ENCODE assay signal across 17 cellular contexts in the genomic region with DNA sequence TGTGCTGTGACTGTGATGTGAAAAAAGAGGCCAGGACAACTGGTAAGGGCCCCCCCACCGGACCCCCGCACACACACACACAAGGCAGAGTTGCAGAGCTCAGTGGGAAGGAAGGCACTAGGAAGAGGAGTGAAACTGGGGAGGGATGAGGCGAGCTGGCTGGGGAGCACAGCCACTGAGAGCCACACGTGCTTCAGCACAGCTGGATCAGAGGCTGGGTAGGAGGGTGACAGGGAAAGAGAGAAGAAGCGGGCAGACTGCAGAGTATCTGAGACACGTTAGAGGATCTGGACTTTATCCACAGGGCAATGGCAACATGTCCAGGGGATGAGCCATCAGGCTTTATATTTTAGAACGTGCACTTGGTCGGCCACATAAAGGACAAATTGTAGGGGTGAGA. TPM values are rescaled to one million over a fixed set of nuclear protein-coding genes. Genes with fewer than 3 reads are reported as not detected.
DNase-seq lines count a peak whose midpoint lies in the region; ATAC-seq, FAIRE-seq and TF ChIP-seq lines count a peak whose summit lies in the region.
"Had no signal": no experiment of that assay in that cellular context is flagged by ENCODE, and none has a peak within 500 bp of the region (broad histone marks: within the 10 kb centered on the region; RNA-seq: fewer than 3 reads in every experiment).

No MANE protein-coding gene starts in this region.

- H4K20me1 ChIP-seq in H9 (ENCODE audit: control insufficient read depth, insufficient read depth, insufficient read length) (no peaks in the 10 kb centered on the region), H1 (replicated peaks in 1 of 2; ENCODE audit: control insufficient read depth in 1 of 2, insufficient read depth in 2 of 2, low read length in 2 of 2) (no peaks in the 10 kb centered on the region)

- no peak overlapping the region for H3K56ac ChIP-seq in H9 (ENCODE audit: insufficient read length, low read depth, low read length)
- H3K56ac ChIP-seq in H1 (replicated peaks; ENCODE audit: insufficient read length, low read depth, low read length): no peak overlapping the region

- no peaks in the 10 kb centered on the region for H3K9me3 ChIP-seq in H9 (ENCODE audit: control insufficient read depth, low read depth, low read length)
- no peaks in the 10 kb centered on the region for H3K9me3 ChIP-seq in H1 (ENCODE audit: insufficient read depth in 2 of 2, low read depth in 1 of 2, low read length in 1 of 2)
- H3K9me3 ChIP-seq: A549; BLaER1 treated with 17β-estradiol and CSF1 and Interleukin-3, amounts not matched to agents 10 nM and 100 nM had no signal

- H4K91ac ChIP-seq in H9 (ENCODE audit: insufficient read length, low read depth, low read length): no peak overlapping the region
- H4K91ac ChIP-seq in H1 (replicated peaks; ENCODE audit: insufficient read length, low read length): no peak overlapping the region

- H2BK5ac ChIP-seq in H9 (ENCODE audit: insufficient read length, low read length) (no peak overlapping the region), H1 (ENCODE audit: low read depth, low read length) (no peak overlapping the region)

- H3K4me3 ChIP-seq in H1 (ENCODE audit: extremely low read depth in 1 of 4, insufficient read depth in 2 of 4, low read depth in 3 of 4, low read length in 4 of 4): no peak overlapping the region
- H3K4me3 ChIP-seq: A549; BLaER1 treated with 17β-estradiol and CSF1 and Interleukin-3, amounts not matched to agents 10 nM and 100 nM had no signal

- H3K79me2 ChIP-seq in H9 (ENCODE audit: insufficient read depth, low read length) (no peaks in the 10 kb centered on the region), H1 (ENCODE audit: control insufficient read depth in 1 of 2, insufficient read depth in 2 of 2, low read length in 2 of 2) (no peaks in the 10 kb centered on the region)

- no peak for FAIRE-seq in H1 (lab: Jason Lieb, UNC)
- FAIRE-seq: A549 had no signal

- no peak overlapping the region for H2AK5ac ChIP-seq in H9 (ENCODE audit: insufficient read length, low read length)
- H2AK5ac ChIP-seq in H1 (ENCODE audit: low read depth, low read length): no peak overlapping the region

- ATAC-seq in activated T-cell treated with anti-CD3 and anti-CD28 coated beads, Interleukin-2, amount 50 U/mL, for 72 hours (replicated peaks in 1 of 2): no peak
- no peak for ATAC-seq in naive thymus-derived CD8-positive, alpha-beta T cell
- ATAC-seq: A549 had no signal

- no peak overlapping the region for H2BK12ac ChIP-seq in H9 (ENCODE audit: insufficient read length, low read depth, low read length)
- H2BK12ac ChIP-seq in H1 (ENCODE audit: low read depth, low read length): no peak overlapping the region; the same call in 1 of the 2 replicates

- H3K18ac ChIP-seq in H9 (ENCODE audit: insufficient read length, low read depth, low read length): no peak overlapping the region
- no peak overlapping the region for H3K18ac ChIP-seq in H1 (ENCODE audit: extremely low read depth, low read length)

- H3K9me3 Mint-ChIP-seq in activated T-cell treated with anti-CD3 and anti-CD28 coated beads, Interleukin-2, amount 50 U/mL, for 72 hours: no peaks in the 10 kb centered on the region
- no peaks in the 10 kb centered on the region for H3K9me3 Mint-ChIP-seq in H9
- H3K9me3 Mint-ChIP-seq in naive thymus-derived CD8-positive, alpha-beta T cell: no peaks in the 10 kb centered on the region

- no peak for TF ChIP-seq CTCF in H9 (conservative IDR thresholded peaks at IDR 0.05)
- no peak for TF ChIP-seq CTCF in H1 (IDR thresholded peaks at IDR 0.05; ENCODE audit: control extremely low read depth in 1 of 3, insufficient read depth in 1 of 3, low read depth in 1 of 3, low read length in 3 of 3)

- peaks cover 0 to 13% (median 1%) of the 10 kb centered on the region in 4 experiments; a peak in 4 of 8 replicates for H3K36me3 ChIP-seq in H1 (ENCODE audit: control insufficient read depth in 2 of 4, insufficient read depth in 4 of 4, low read length in 3 of 4)

- POLR2A ChIA-PET in H1 (lab: Charles Lee; ENCODE audit: partially characterized antibody): interaction anchor here (1.2 to 2.3 kb wide), 2 partner anchors 18 to 39 kb away, joined by 4 to 7 read pairs; no protein-coding TSS in a partner anchor
- POLR2A ChIA-PET in naive thymus-derived CD8-positive, alpha-beta T cell (lab: Charles Lee): interaction anchor here (0.6 kb wide), 1 partner anchor 13 kb away, joined by 3 read pairs; no protein-coding TSS in a partner anchor

- H3K4ac ChIP-seq in H9 (ENCODE audit: low read depth, low read length) (no peak overlapping the region), H1 (replicated peaks; ENCODE audit: insufficient read length, low read depth, low read length) (no peak overlapping the region)

- no CpG with 5 or more reads among the region's 8 CpGs for WGBS in H9 (ENCODE audit: extremely low coverage, insufficient read length, low lambda C conversion rate)
- 93% methylated on average over 8 of the region's 8 CpGs; no CpG with 5 or more reads in 1 of the 2 experiments for WGBS in H1 (ENCODE audit: extremely low coverage in 1 of 2, insufficient coverage in 1 of 2, insufficient read length in 1 of 2, insufficient replicate concordance in 2 of 2, low coverage in 1 of 2, low lambda C conversion rate in 2 of 2, missing lambda C conversion rate in 1 of 2), 2 experiments

- peak overlapping the region; percentile 3 for H3K27ac Mint-ChIP-seq in activated T-cell treated with anti-CD3 and anti-CD28 coated beads, Interleukin-2, amount 50 U/mL, for 72 hours
- H3K27ac Mint-ChIP-seq in H9: peak overlapping the region; percentile 8 to 32 (median 19); a peak in 5 of 7 replicates
- peak overlapping the region in 5 of 10 donors; percentile 34 to 72 (median 61) for H3K27ac Mint-ChIP-seq in naive thymus-derived CD8-positive, alpha-beta T cell

- H2AFZ ChIP-seq in H9 (ENCODE audit: low read length) (no peak overlapping the region), H1 (ENCODE audit: low read length) (no peak overlapping the region)

- H3K27me3 Mint-ChIP-seq in activated T-cell treated with anti-CD3 and anti-CD28 coated beads, Interleukin-2, amount 50 U/mL, for 72 hours (ENCODE audit: low read depth): no peaks in the 10 kb centered on the region
- H3K27me3 Mint-ChIP-seq in H9 (ENCODE audit: low read depth): no peaks in the 10 kb centered on the region
- H3K27me3 Mint-ChIP-seq in naive thymus-derived CD8-positive, alpha-beta T cell: no peaks in the 10 kb centered on the region

- H3K14ac ChIP-seq in H9 (ENCODE audit: insufficient read depth, low read length): no peak overlapping the region; the same call in 1 of the 2 replicates
- H3K14ac ChIP-seq in H1 (ENCODE audit: insufficient read length): no peak overlapping the region

- H3K23me2 ChIP-seq in H9 (ENCODE audit: insufficient read length, low read depth, low read length, poor library complexity, severe bottlenecking): no peaks in the 10 kb centered on the region
- no peaks in the 10 kb centered on the region for H3K23me2 ChIP-seq in H1 (ENCODE audit: low read depth, low read length)

- H3K79me1 ChIP-seq in H9 (ENCODE audit: insufficient read depth, low read depth, low read length, poor library complexity, severe bottlenecking) (no peaks in the 10 kb centered on the region), H1 (ENCODE audit: low read depth, low read length) (no peaks in the 10 kb centered on the region)

- H3K4me1 Mint-ChIP-seq in activated T-cell treated with anti-CD3 and anti-CD28 coated beads, Interleukin-2, amount 50 U/mL, for 72 hours (ENCODE audit: low read depth): no peaks in the 10 kb centered on the region
- H3K4me1 Mint-ChIP-seq in H9: peaks cover 6 to 21% of the 10 kb centered on the region in 2 experiments
- peaks cover 0 to 8% (median 0%) of the 10 kb centered on the region in 4 donors for H3K4me1 Mint-ChIP-seq in naive thymus-derived CD8-positive, alpha-beta T cell

- H2BK120ac ChIP-seq in H9 (ENCODE audit: low read depth, low read length, poor library complexity, severe bottlenecking) (no peak overlapping the region), H1 (replicated peaks; ENCODE audit: low read depth, low read length) (no peak overlapping the region)

- H3K4me2 ChIP-seq in H9 (ENCODE audit: insufficient read depth, insufficient read length, low read length): no peak overlapping the region
- H3K4me2 ChIP-seq in H1 (ENCODE audit: insufficient read depth in 1 of 2, low read depth in 2 of 2, low read length in 2 of 2): no peak overlapping the region
- H3K4me2 ChIP-seq: A549; BLaER1 treated with 17β-estradiol and CSF1 and Interleukin-3, amounts not matched to agents 10 nM and 100 nM had no signal

- no peak for TF ChIP-seq POLR2A in H1 (IDR thresholded peaks at IDR 0.05; ENCODE audit: control extremely low read depth in 1 of 2, low read depth in 2 of 2, low read length in 2 of 2)

- H3K27me3 ChIP-seq in H9 (ENCODE audit: insufficient read depth, low read length): no peaks in the 10 kb centered on the region
- no peaks in the 10 kb centered on the region for H3K27me3 ChIP-seq in H1 (replicated peaks in 1 of 4; ENCODE audit: control insufficient read depth in 3 of 4, extremely low read depth in 1 of 4, insufficient read depth in 3 of 4, low read length in 3 of 4)
- H3K27me3 ChIP-seq: BLaER1 treated with 17β-estradiol and CSF1 and Interleukin-3, amounts not matched to agents 10 nM and 100 nM had no signal

- no peak overlapping the region for H3K23ac ChIP-seq in H9 (ENCODE audit: insufficient read length, low read depth, low read length)
- H3K23ac ChIP-seq in H1 (ENCODE audit: insufficient read length): no peak overlapping the region

- CTCF ChIA-PET in H1 (lab: Charles Lee; ENCODE audit: partially characterized antibody): interaction anchor here (0.9 to 1.6 kb wide), 2 partner anchors 9 to 74 kb away, joined by 3 to 5 read pairs; no protein-coding TSS in a partner anchor

- no peak for TF ChIP-seq RAD21 in H1 (IDR thresholded peaks at IDR 0.05 in 1 of 2, conservative IDR thresholded peaks at IDR 0.05 in 1 of 2; ENCODE audit: low read depth in 2 of 2, low read length in 2 of 2)

- H4K5ac ChIP-seq in H9 (ENCODE audit: insufficient read length, low read depth, low read length) (no peak overlapping the region), H1 (ENCODE audit: insufficient read length, low read depth, low read length) (no peak overlapping the region)

- H2BK15ac ChIP-seq in H9 (ENCODE audit: low read depth, low read length): no peak overlapping the region
- H2BK15ac ChIP-seq in H1 (ENCODE audit: low read length): no peak overlapping the region

- H3T11ph ChIP-seq in H9 (ENCODE audit: low read length): no peak overlapping the region

- H3K9ac ChIP-seq in H9 (ENCODE audit: extremely low read depth, insufficient read length, low read length) (no peak overlapping the region), H1 (replicated peaks in 1 of 4; ENCODE audit: extremely low read depth in 1 of 4, low read depth in 3 of 4, low read length in 3 of 4) (no peak overlapping the region)
- H3K9ac ChIP-seq: BLaER1 treated with 17β-estradiol and CSF1 and Interleukin-3, amounts not matched to agents 10 nM and 100 nM had no signal

- H3K4me3 Mint-ChIP-seq in activated T-cell treated with anti-CD3 and anti-CD28 coated beads, Interleukin-2, amount 50 U/mL, for 72 hours: no peak overlapping the region
- no peak overlapping the region for H3K4me3 Mint-ChIP-seq in H9
- no peak overlapping the region for H3K4me3 Mint-ChIP-seq in naive thymus-derived CD8-positive, alpha-beta T cell

- H3K36me3 Mint-ChIP-seq in activated T-cell treated with anti-CD3 and anti-CD28 coated beads, Interleukin-2, amount 50 U/mL, for 72 hours (ENCODE audit: insufficient read depth in 2 of 2): peaks cover 2 to 4% of the 10 kb centered on the region in 2 donors
- peaks cover 8 to 22% (median 19%) of the 10 kb centered on the region in 3 experiments; a peak in 5 of 7 replicates for H3K36me3 Mint-ChIP-seq in H9 (ENCODE audit: insufficient read depth in 1 of 3, low read depth in 3 of 3)
- H3K36me3 Mint-ChIP-seq in naive thymus-derived CD8-positive, alpha-beta T cell: peaks cover 0 to 57% (median 4%) of the 10 kb centered on the region in 3 donors

- H2BK20ac ChIP-seq in H9 (ENCODE audit: low read depth, low read length, poor library complexity, severe bottlenecking) (no peak overlapping the region), H1 (ENCODE audit: low read length) (no peak overlapping the region)

- no peak for TF ChIP-seq EP300 in H1 (IDR thresholded peaks at IDR 0.05; ENCODE audit: borderline replicate concordance in 1 of 2, low read depth in 2 of 2, low read length in 2 of 2)

- H3K27ac ChIP-seq in H9 (ENCODE audit: insufficient read length, low read depth, low read length) (no peak overlapping the region), H1 (ENCODE audit: low read depth, low read length) (no peak overlapping the region)
- H3K27ac ChIP-seq: BLaER1 treated with 17β-estradiol and CSF1 and Interleukin-3, amounts not matched to agents 10 nM and 100 nM had no signal

- DNase-seq in activated T-cell treated with anti-CD3 and anti-CD28 coated beads, Interleukin-2, amount 50 U/mL, for 72 hours: no peak
- no peak for DNase-seq in activated T-cell treated with anti-CD3 and anti-CD28 coated beads, Interleukin-2, amount 50 U/mL, for 48 hours
- no peak for DNase-seq in H9
- DNase-seq in H1 (ENCODE audit: low read depth in 1 of 2, low spot score in 2 of 2): no peak
- peak; percentile 47 for DNase-seq in pons (ENCODE audit: low spot score)
- DNase-seq in iPS-NIHi11 (ENCODE audit: low spot score): no peak
- DNase-seq in naive thymus-derived CD8-positive, alpha-beta T cell: no peak
- DNase-seq: DMS79 treated with DMSO at 0.1 percent for 48 hours, KBM-7, NCI-H1436, NCI-H2029 treated with DMSO at 0.1 percent for 48 hours, NCI-H2171 treated with DMSO at 0.1 percent for 48 hours, NCI-H748 treated with DMSO at 0.1 percent for 48 hours, OCI-M1, RPMI8226 had no signal

- 0 out of 2 replicates have a peak, but pooled peaks cover 3% of the 10 kb centered on the region for H3K4me1 ChIP-seq in H9 (ENCODE audit: insufficient read depth, low read length)
- no peaks in the 10 kb centered on the region for H3K4me1 ChIP-seq in H1 (replicated peaks in 1 of 4; ENCODE audit: control insufficient read depth in 3 of 4, insufficient read depth in 4 of 4, low read length in 3 of 4)
- H3K4me1 ChIP-seq: A549; BLaER1 treated with 17β-estradiol and CSF1 and Interleukin-3, amounts not matched to agents 10 nM and 100 nM had no signal

- H4K8ac ChIP-seq in H9 (replicated peaks; ENCODE audit: insufficient read length, low read depth, low read length): no peak overlapping the region
- H4K8ac ChIP-seq in H1 (ENCODE audit: extremely low read depth, insufficient read depth, low read length): peak overlapping the region; percentile 73; the same call in 1 of the 2 replicates

RNA-seq across cellular contexts. Expression of a gene that starts 38.0 kb away (rescaled TPM):
- total RNA-seq in activated T-cell treated with anti-CD3 and anti-CD28 coated beads, Interleukin-2, amount 50 U/mL, for 72 hours: 100 to 1,000 TPM; 252 to 274 TPM
- total RNA-seq in H9 (2021): 650 and 676 TPM in 2 replicates
- total RNA-seq in H1 (2021; fragmentation: NEBNext Ultra II Directional; extraction: Animal tissue kit (Norgen Biotek cat#: 25700)): 975 and 986 TPM in 2 replicates
- polyA plus RNA-seq in H1 (2011; rRNA removed): 418 and 649 TPM in 2 replicates
- 449 TPM for polyA plus RNA-seq in H1 (2011; cell fraction: cytosol; rRNA removed)
- 987 TPM for polyA plus RNA-seq in H1 (2011; cell fraction: nucleus; rRNA removed)
- 570 to 1,148 TPM (median 1,049 TPM) in 4 replicates for polyA plus RNA-seq in H1 (2012, experiment 1 of 2)
- polyA plus RNA-seq in H1 (2012, experiment 2 of 2): 841 TPM
- 760 TPM for polyA plus RNA-seq in H1 (2013, experiment 1 of 2)
- 785 TPM for polyA plus RNA-seq in H1 (2013, experiment 2 of 2)
- polyA minus RNA-seq in H1 (2011; rRNA and poly(A)+ RNA removed): 353 and 390 TPM in 2 replicates
- 430 TPM for polyA minus RNA-seq in H1 (2011; cell fraction: cytosol; rRNA and poly(A)+ RNA removed)
- 346 TPM for polyA minus RNA-seq in H1 (2011; cell fraction: nucleus; rRNA and poly(A)+ RNA removed)
- 10 to 100 TPM; 93.9 to 97.0 TPM for total RNA-seq in naive thymus-derived CD8-positive, alpha-beta T cell
- polyA plus RNA-seq in naive thymus-derived CD8-positive, alpha-beta T cell: 10 to 100 TPM; 51.1 to 73.1 (median 69.7) TPM

RNA-seq across cellular contexts. Expression of a gene that starts 53.5 kb away (rescaled TPM):
- total RNA-seq in activated T-cell treated with anti-CD3 and anti-CD28 coated beads, Interleukin-2, amount 50 U/mL, for 72 hours: 10 to 100 TPM; 47.1 to 51.3 TPM
- total RNA-seq in H9 (2021): 17.2 and 17.8 TPM in 2 replicates
- 15.1 and 15.9 TPM in 2 replicates for total RNA-seq in H1 (2021; fragmentation: NEBNext Ultra II Directional; extraction: Animal tissue kit (Norgen Biotek cat#: 25700))
- polyA plus RNA-seq in H1 (2011; rRNA removed): 12.9 and 13.2 TPM in 2 replicates
- polyA plus RNA-seq in H1 (2011; cell fraction: cytosol; rRNA removed): 15.3 TPM
- polyA plus RNA-seq in H1 (2011; cell fraction: nucleus; rRNA removed): 19.5 TPM
- 8.8 to 11.5 TPM (median 9.4 TPM) in 4 replicates for polyA plus RNA-seq in H1 (2012, experiment 1 of 2)
- polyA plus RNA-seq in H1 (2012, experiment 2 of 2): 1.9 TPM
- 20.0 TPM for polyA plus RNA-seq in H1 (2013, experiment 1 of 2)
- 19.2 TPM for polyA plus RNA-seq in H1 (2013, experiment 2 of 2)
- polyA minus RNA-seq in H1 (2011; rRNA and poly(A)+ RNA removed): 71.1 and 81.2 TPM in 2 replicates
- 33.2 TPM for polyA minus RNA-seq in H1 (2011; cell fraction: cytosol; rRNA and poly(A)+ RNA removed)
- polyA minus RNA-seq in H1 (2011; cell fraction: nucleus; rRNA and poly(A)+ RNA removed): 53.1 TPM
- 10 to 100 TPM; 36.4 to 44.4 TPM for total RNA-seq in naive thymus-derived CD8-positive, alpha-beta T cell
- 10 to 100 TPM; 68.5 to 80.5 (median 72.5) TPM for polyA plus RNA-seq in naive thymus-derived CD8-positive, alpha-beta T cell
